8 cellular contexts compared by ENCODE assay signal in the genomic region with DNA sequence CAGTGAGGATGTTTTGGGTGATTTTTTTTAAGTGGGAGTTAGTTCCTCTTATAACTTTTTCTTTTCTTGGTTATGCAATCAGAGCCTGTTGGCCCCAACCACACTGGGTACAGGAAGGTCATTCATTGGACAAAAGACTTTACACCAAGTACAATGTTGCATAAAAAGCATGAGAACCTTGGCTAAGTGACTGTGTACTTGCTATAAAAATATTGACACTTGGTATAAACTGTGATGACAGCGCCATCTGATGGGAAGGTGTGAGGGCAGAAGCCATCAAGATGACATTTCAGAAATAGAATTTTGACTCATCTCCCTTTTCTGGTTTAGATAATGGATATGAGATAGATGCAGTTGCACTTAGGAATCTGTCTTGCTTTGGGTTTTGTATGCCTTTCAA.
DNase-seq lines count a peak whose midpoint lies in the region; ATAC-seq and TF ChIP-seq lines count a peak whose summit lies in the region.

No MANE protein-coding gene starts in this region.

- no peak overlapping the region for H3K27ac Mint-ChIP-seq in activated CD4-positive, alpha-beta T cell treated with anti-CD3 and anti-CD28 coated beads, Interleukin-2, amount 10 ng/mL, durations not matched to agents 7 days and 5 days
- no peak overlapping the region for H3K27ac Mint-ChIP-seq in osteocyte (ENCODE audit: unreplicated experiment)

- POLR2A ChIA-PET in activated CD4-positive, alpha-beta T cell treated with anti-CD3 and anti-CD28 coated beads, Interleukin-2, amount 10 ng/mL, durations not matched to agents 7 days and 5 days (lab: Charles Lee), result no interaction called here

- TF ChIP-seq CTCF in osteocyte (IDR thresholded peaks at IDR 0.05), result peak; percentile 53

- CTCF ChIA-PET in activated CD4-positive, alpha-beta T cell treated with anti-CD3 and anti-CD28 coated beads, Interleukin-2, amount 10 ng/mL, durations not matched to agents 7 days and 5 days (lab: Charles Lee), result no interaction called here

- peaks cover 2% of the 10 kb centered on the region for H3K36me3 Mint-ChIP-seq in activated CD4-positive, alpha-beta T cell treated with anti-CD3 and anti-CD28 coated beads, Interleukin-2, amount 10 ng/mL, durations not matched to agents 7 days and 5 days (ENCODE audit: low read depth)
- H3K36me3 Mint-ChIP-seq in osteocyte (ENCODE audit: unreplicated experiment), result no peaks in the 10 kb centered on the region

- no peaks in the 10 kb centered on the region for H3K9me3 Mint-ChIP-seq in activated CD4-positive, alpha-beta T cell treated with anti-CD3 and anti-CD28 coated beads, Interleukin-2, amount 10 ng/mL, durations not matched to agents 7 days and 5 days
- H3K9me3 Mint-ChIP-seq in osteocyte (ENCODE audit: unreplicated experiment), result no peaks in the 10 kb centered on the region

- H3K4me3 Mint-ChIP-seq in activated CD4-positive, alpha-beta T cell treated with anti-CD3 and anti-CD28 coated beads, Interleukin-2, amount 10 ng/mL, durations not matched to agents 7 days and 5 days, result no peak overlapping the region
- no peak overlapping the region for H3K4me3 Mint-ChIP-seq in osteocyte (ENCODE audit: unreplicated experiment)

- H3K4me1 Mint-ChIP-seq in activated CD4-positive, alpha-beta T cell treated with anti-CD3 and anti-CD28 coated beads, Interleukin-2, amount 10 ng/mL, durations not matched to agents 7 days and 5 days, result no peaks in the 10 kb centered on the region
- H3K4me1 Mint-ChIP-seq in osteocyte (ENCODE audit: unreplicated experiment), result no peaks in the 10 kb centered on the region

- peak; percentile 33 to 43 for ATAC-seq in activated CD4-positive, CD25-positive, alpha-beta regulatory T cell treated with anti-CD3 and anti-CD28 coated beads, Interleukin-2, amount 50 U/mL, for 24 hours
- peak; percentile 65 for ATAC-seq in HG02610 (IDR thresholded peaks at IDR 0.05; ENCODE audit: unreplicated experiment)

- H3K27me3 Mint-ChIP-seq in activated CD4-positive, alpha-beta T cell treated with anti-CD3 and anti-CD28 coated beads, Interleukin-2, amount 10 ng/mL, durations not matched to agents 7 days and 5 days, result no peaks in the 10 kb centered on the region
- H3K27me3 Mint-ChIP-seq in osteocyte (ENCODE audit: unreplicated experiment), result peaks cover 1% of the 10 kb centered on the region

- no peak for DNase-seq in activated CD4-positive, CD25-positive, alpha-beta regulatory T cell treated with anti-CD3 and anti-CD28 coated beads, Interleukin-2, amount 50 U/mL, for 72 hours
- DNase-seq in NCI-H2107 (lab: John Stamatoyannopoulos, UW) (peak; percentile 24), fibroblast of peridontal ligament (ENCODE audit: extremely low read depth) (peak; percentile 62), osteocyte (ENCODE audit: extremely low spot score, unreplicated experiment) (no peak)
- DNase-seq in activated CD4-positive, alpha-beta T cell treated with anti-CD3 and anti-CD28 coated beads, Interleukin-2, amount 10 ng/mL, durations not matched to agents 7 days and 5 days, result peak; percentile 45
- DNase-seq in activated effector memory CD4-positive, alpha-beta T cell treated with anti-CD3 and anti-CD28 coated beads, Interleukin-2, amount 50 U/mL, for 16 hours, result no peak

Comparison
In these comparisons a context has a peak if more than half of its experiments do, and no peak if none do; other contexts are left out.
1. DNase-seq: peak in NCI-H2107 (single experiment), activated CD4-positive, alpha-beta T cell treated with anti-CD3 and anti-CD28 coated beads, Interleukin-2, amount 10 ng/mL, durations not matched to agents 7 days and 5 days (single experiment) and fibroblast of peridontal ligament (single experiment); none in activated CD4-positive, CD25-positive, alpha-beta regulatory T cell treated with anti-CD3 and anti-CD28 coated beads, Interleukin-2, amount 50 U/mL, for 72 hours (single experiment), osteocyte (single experiment) and activated effector memory CD4-positive, alpha-beta T cell treated with anti-CD3 and anti-CD28 coated beads, Interleukin-2, amount 50 U/mL, for 16 hours (single experiment).